In genomic region chr12:124551268-124552144, GRCh38 we compare ENCODE assay signal across 8 cellular contexts. TPM values are rescaled to one million over a fixed set of nuclear protein-coding genes. Genes with fewer than 3 reads are reported as not detected.
DNase-seq lines count a peak whose midpoint lies in the region; ATAC-seq, FAIRE-seq and TF ChIP-seq lines count a peak whose summit lies in the region.

No MANE protein-coding gene starts in this region.

- intact Hi-C loops in activated B cell treated with CpG ODN at 0.5 μM for 24 hours (cut with micrococcal nuclease): loop anchor here (1.0 to 2.0 kb wide), 2 partner anchors 15 to 75 kb away; no protein-coding TSS in a partner anchor

- TF ChIP-seq EP300 in suprapubic skin (IDR thresholded peaks at IDR 0.05): no peak

- CTCF ChIA-PET in activated B cell treated with CpG ODN at 0.5 μM for 24 hours (lab: Charles Lee): interaction anchor here (1.0 kb wide), 1 partner anchor 98 kb away, joined by 3 read pairs; no protein-coding TSS in a partner anchor

- H3K9me3 Mint-ChIP-seq in activated B cell treated with CpG ODN at 0.5 μM for 24 hours: no peaks in the 10 kb centered on the region

- DNase-seq in NCI-H2029 (lab: John Stamatoyannopoulos, UW) (peak; percentile 52), activated B cell treated with CpG ODN at 0.5 μM for 24 hours (peak; percentile 27), suprapubic skin (ENCODE audit: low spot score in 2 of 2) (peak in 1 of 2 donors; percentile 79), urothelium cell line (ENCODE audit: low spot score) (no peak)

- TF ChIP-seq CTCF in activated B cell treated with CpG ODN at 0.5 μM for 24 hours (IDR thresholded peaks at IDR 0.05) (no peak), suprapubic skin (IDR thresholded peaks at IDR 0.05) (no peak)

- POLR2A ChIA-PET in activated B cell treated with CpG ODN at 0.5 μM for 24 hours (lab: Charles Lee): interaction anchor here (0.5 to 2.1 kb wide), 6 partner anchors 11 to 58 kb away, joined by 3 to 8 read pairs (median 3); no protein-coding TSS in a partner anchor

- H3K36me3 ChIP-seq in iPS-20b (ENCODE audit: insufficient read depth, low read depth, low read length) (peaks cover 6% of the 10 kb centered on the region), suprapubic skin (no peaks in the 10 kb centered on the region)

- H3K36me3 Mint-ChIP-seq in activated B cell treated with CpG ODN at 0.5 μM for 24 hours (ENCODE audit: low read depth): no peaks in the 10 kb centered on the region

- peak overlapping the region; percentile 80 for H3K4me3 Mint-ChIP-seq in activated B cell treated with CpG ODN at 0.5 μM for 24 hours

- H3K27ac Mint-ChIP-seq in activated B cell treated with CpG ODN at 0.5 μM for 24 hours: peak overlapping the region; percentile 89

- ATAC-seq in activated B cell treated with CpG ODN at 0.5 μM for 24 hours (ENCODE audit: low read depth): peak; percentile 69
- ATAC-seq in GM18873 (IDR thresholded peaks at IDR 0.05; ENCODE audit: low FRiP score, unreplicated experiment): no peak
- no peak for ATAC-seq in GM18505 (IDR thresholded peaks at IDR 0.05; ENCODE audit: unreplicated experiment)

- no peak overlapping the region for H3K27ac ChIP-seq in iPS-20b (ENCODE audit: low read length)
- H3K27ac ChIP-seq in suprapubic skin: peak overlapping the region; percentile 79

- TF ChIP-seq POLR2A in suprapubic skin (IDR thresholded peaks at IDR 0.05) (no peak), GM18505 (IDR thresholded peaks at IDR 0.05; ENCODE audit: borderline replicate concordance, extremely low read depth, insufficient read depth, insufficient read length) (no peak)

- H3K4me3 ChIP-seq in iPS-20b (ENCODE audit: low read length): peak overlapping the region; percentile 26; the same call in 1 of the 2 replicates
- H3K4me3 ChIP-seq in suprapubic skin: no peak overlapping the region

- no peaks in the 10 kb centered on the region for H3K27me3 Mint-ChIP-seq in activated B cell treated with CpG ODN at 0.5 μM for 24 hours

- no peak overlapping the region; the same call in 1 of the 2 replicates for H3K9ac ChIP-seq in iPS-20b (ENCODE audit: low read depth, low read length)

- no peaks in the 10 kb centered on the region for H3K27me3 ChIP-seq in iPS-20b (ENCODE audit: insufficient read depth, low read length)
- no peaks in the 10 kb centered on the region for H3K27me3 ChIP-seq in suprapubic skin

- WGBS in suprapubic skin: 14% methylated on average over 23 of the region's 25 CpGs

- FAIRE-seq in G401.6 (lab: Jason Lieb, UNC) (peak; percentile 77), urothelium cell line (lab: Jason Lieb, UNC) (no peak)

- H3K4me1 Mint-ChIP-seq in activated B cell treated with CpG ODN at 0.5 μM for 24 hours: peaks cover 81% of the 10 kb centered on the region

- no peaks in the 10 kb centered on the region for H3K9me3 ChIP-seq in iPS-20b (ENCODE audit: insufficient read depth, low read depth, low read length)
- no peaks in the 10 kb centered on the region for H3K9me3 ChIP-seq in suprapubic skin

- peaks cover 24% of the 10 kb centered on the region; the same call in 1 of the 2 replicates for H3K4me1 ChIP-seq in iPS-20b (ENCODE audit: insufficient read depth, low read length)
- H3K4me1 ChIP-seq in suprapubic skin: peaks cover 73% of the 10 kb centered on the region

RNA-seq across cellular contexts. Expression of gene NCOR2, which starts 15.9 kb away (rescaled TPM):
- total RNA-seq in activated B cell treated with CpG ODN at 0.5 μM for 24 hours: 136 and 154 TPM in 2 replicates
- 100 to 1,000 TPM; 111 to 264 (median 187) TPM for total RNA-seq in suprapubic skin
